ENCODE assay signal across 29 cellular contexts in the genomic region with DNA sequence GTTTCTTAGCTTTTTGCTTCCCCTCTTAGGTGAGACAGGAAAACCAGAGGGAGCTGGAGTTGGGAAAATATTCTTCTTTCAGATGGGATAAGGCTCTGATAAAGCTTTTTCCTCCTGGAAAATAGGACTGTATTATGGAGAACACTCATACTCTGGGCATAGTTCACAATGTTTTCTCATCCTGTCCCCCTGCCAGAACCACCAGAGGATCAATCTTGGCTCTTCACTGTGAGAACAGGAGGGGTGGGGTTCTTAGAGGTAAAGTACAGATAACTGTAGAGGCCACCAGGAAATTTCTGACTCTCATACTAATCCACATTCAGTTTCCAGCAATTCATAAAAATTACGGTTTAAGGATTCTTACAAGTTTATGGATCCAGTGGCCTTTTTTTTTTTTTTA.
"Had no signal": no experiment of that assay in that cellular context is flagged by ENCODE, and none has a peak within 500 bp of the region (broad histone marks: within the 10 kb centered on the region; RNA-seq: fewer than 3 reads in every experiment).

No MANE protein-coding gene starts in this region.

- H3K4me1 ChIP-seq: esophagus muscularis mucosa, psoas muscle, suprapubic skin, transverse colon, upper lobe of right lung, uterus had no signal

- H3K9me3 ChIP-seq: esophagus muscularis mucosa, mucosa of descending colon, ovary, psoas muscle, suprapubic skin, transverse colon, upper lobe of right lung, uterus had no signal

- H3K9me3 Mint-ChIP-seq: stimulated activated naive CD8-positive, alpha-beta T cell treated with anti-CD3 and anti-CD28 coated beads, Interleukin-15, amount 100 ng/mL, for 72 hours had no signal

- H3K27me3 ChIP-seq: esophagus muscularis mucosa, ovary, suprapubic skin, transverse colon, upper lobe of right lung, uterus had no signal

- DNase-seq: dermis blood vessel endothelial cell; effector memory CD4-positive, alpha-beta T cell; hypothalamus; immature natural killer cell; mesenchymal stem cell; mucosa of descending colon; naive B cell; occipital lobe; ovary; posterior cingulate gyrus; psoas muscle; right cardiac atrium; stimulated activated CD4-positive, alpha-beta T cell treated with anti-CD3 and anti-CD28 coated beads, Interleukin-15, amount 100 ng/mL, for 24 hours; stimulated activated CD4-positive, alpha-beta T cell treated with anti-CD3 and anti-CD28 coated beads, Interleukin-4, amount 100 ng/mL, for 1 hour; stimulated activated CD8-positive, alpha-beta memory T cell treated with anti-CD3 and anti-CD28 coated beads, Interleukin-4, amount 100 ng/mL, for 48 hours; stimulated activated naive CD4-positive, alpha-beta T cell; stimulated activated naive CD8-positive, alpha-beta T cell treated with anti-CD3 and anti-CD28 coated beads, Interleukin-15, amount 100 ng/mL, for 72 hours; transverse colon; upper lobe of right lung; uterus had no signal

- H3K27ac ChIP-seq: coronary artery, esophagus muscularis mucosa, ovary, psoas muscle, skin epidermis, suprapubic skin, transverse colon, upper lobe of right lung, uterus had no signal

- H3K27ac Mint-ChIP-seq: immature natural killer cell; mesothelial cell of epicardium; naive B cell; natural killer cell treated with Interleukin-12 subunit alpha and Interleukin-12 subunit beta and Interleukin-15 and Interleukin-18, amount 100 ng/mL, for 72 hours; stimulated activated naive CD8-positive, alpha-beta T cell treated with anti-CD3 and anti-CD28 coated beads, Interleukin-15, amount 100 ng/mL, for 72 hours had no signal

- H3K36me3 Mint-ChIP-seq: immature natural killer cell; naive B cell; natural killer cell treated with Interleukin-12 subunit alpha and Interleukin-12 subunit beta and Interleukin-15 and Interleukin-18, amount 100 ng/mL, for 72 hours had no signal

- H3K4me3 Mint-ChIP-seq: immature natural killer cell; mesothelial cell of epicardium; naive B cell; natural killer cell treated with Interleukin-12 subunit alpha and Interleukin-12 subunit beta and Interleukin-15 and Interleukin-18, amount 100 ng/mL, for 72 hours; stimulated activated naive CD8-positive, alpha-beta T cell treated with anti-CD3 and anti-CD28 coated beads, Interleukin-15, amount 100 ng/mL, for 72 hours had no signal

- ATAC-seq: mucosa of descending colon; natural killer cell treated with Interleukin-12 subunit alpha and Interleukin-12 subunit beta and Interleukin-15 and Interleukin-18, amount 100 ng/mL, for 72 hours; psoas muscle; right cardiac atrium; stimulated activated naive CD8-positive, alpha-beta T cell treated with anti-CD3 and anti-CD28 coated beads, Interleukin-15, amount 100 ng/mL, for 72 hours; upper lobe of right lung had no signal

- H3K4me3 ChIP-seq: coronary artery, esophagus muscularis mucosa, mucosa of descending colon, ovary, psoas muscle, skin epidermis, suprapubic skin, transverse colon, upper lobe of right lung, uterus had no signal

- H3K27me3 Mint-ChIP-seq: naive B cell; natural killer cell treated with Interleukin-12 subunit alpha and Interleukin-12 subunit beta and Interleukin-15 and Interleukin-18, amount 100 ng/mL, for 72 hours; stimulated activated naive CD8-positive, alpha-beta T cell treated with anti-CD3 and anti-CD28 coated beads, Interleukin-15, amount 100 ng/mL, for 72 hours had no signal

- H3K36me3 ChIP-seq: esophagus muscularis mucosa, ovary, suprapubic skin, transverse colon, upper lobe of right lung, uterus had no signal

- FAIRE-seq: endothelial cell of umbilical vein, frontal cortex, keratinocyte had no signal

- H3K4me1 Mint-ChIP-seq: immature natural killer cell; naive B cell; stimulated activated naive CD8-positive, alpha-beta T cell treated with anti-CD3 and anti-CD28 coated beads, Interleukin-15, amount 100 ng/mL, for 72 hours had no signal
